In the genomic region with DNA sequence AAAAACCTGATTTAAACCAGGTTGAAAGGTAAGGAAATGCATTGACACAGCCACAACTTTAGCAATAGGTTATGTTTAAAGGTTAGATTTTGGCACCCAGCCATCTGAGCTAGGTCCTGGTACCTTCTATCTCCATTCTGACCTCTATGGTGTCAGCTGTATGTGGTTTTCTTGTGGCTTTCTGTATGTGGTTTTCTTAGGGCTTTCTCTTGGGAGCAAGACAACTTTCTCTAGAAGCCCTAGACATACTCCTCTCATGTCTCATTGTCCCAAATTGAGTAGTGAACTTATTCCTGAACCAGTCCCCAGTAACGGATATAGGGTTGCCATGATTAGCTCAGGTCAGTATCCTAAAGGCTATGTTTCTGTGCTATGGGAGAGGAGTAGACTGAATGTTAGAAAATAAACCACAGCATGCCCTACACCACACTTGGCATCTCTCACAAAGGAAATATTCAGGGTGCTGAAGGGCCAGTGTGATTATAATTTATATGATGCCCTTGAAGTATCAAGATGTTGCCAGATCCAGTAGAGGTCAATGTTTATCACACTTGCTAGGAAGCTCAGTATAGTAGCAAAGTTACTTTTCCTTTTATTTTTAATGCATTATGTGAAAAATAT, we compare ENCODE assay signal across 11 cellular contexts.
DNase-seq lines count a peak whose midpoint lies in the region; ATAC-seq and TF ChIP-seq lines count a peak whose summit lies in the region.
"Had no signal": no experiment of that assay in that cellular context is flagged by ENCODE, and none has a peak within 500 bp of the region (broad histone marks: within the 10 kb centered on the region; RNA-seq: fewer than 3 reads in every experiment).

No MANE protein-coding gene starts in this region.

- H3K27me3 ChIP-seq in gastrocnemius medialis (no peaks in the 10 kb centered on the region), upper lobe of left lung (no peaks in the 10 kb centered on the region)

- 47 to 73% methylated on average over 1 of the region's 1 CpG for WGBS in upper lobe of left lung, 2 donors

- H3K4me1 ChIP-seq in gastrocnemius medialis (peaks cover 0 to 9% of the 10 kb centered on the region in 2 donors), upper lobe of left lung (no peaks in the 10 kb centered on the region)

- DNase-seq in OCI-M1 (lab: John Stamatoyannopoulos, UW) (peak; percentile 88), gastrocnemius medialis (no peak), DMS153 (lab: John Stamatoyannopoulos, UW) (no peak), left lobe of liver (ENCODE audit: low spot score) (no peak), upper lobe of left lung (no peak)
- DNase-seq: activated CD8-positive, alpha-beta memory T cell treated with anti-CD3 and anti-CD28 coated beads, Interleukin-2, amount 10 ng/mL, durations not matched to agents 7 days and 5 days; hypothalamus; NCI-H146; SHP77 treated with DMSO at 0.1 percent for 48 hours had no signal

- no peak overlapping the region for H3K27ac ChIP-seq in gastrocnemius medialis
- no peak overlapping the region for H3K27ac ChIP-seq in upper lobe of left lung

- TF ChIP-seq CTCF in gastrocnemius medialis (IDR thresholded peaks at IDR 0.05 in 4 of 5, conservative IDR thresholded peaks at IDR 0.05 in 1 of 5), result no peak
- no peak for TF ChIP-seq CTCF in upper lobe of left lung (IDR thresholded peaks at IDR 0.05)

- TF ChIP-seq POLR2A in gastrocnemius medialis (IDR thresholded peaks at IDR 0.05), result no peak
- TF ChIP-seq POLR2A in upper lobe of left lung (IDR thresholded peaks at IDR 0.05), result no peak

- in situ Hi-C loops in gastrocnemius medialis (cut with MboI; ENCODE audit: low sequenced_read_pairs in 4 of 4), result no loop called here

- ATAC-seq in GM19023 (IDR thresholded peaks at IDR 0.05; ENCODE audit: unreplicated experiment) (peak; percentile 64), HG02798 (IDR thresholded peaks at IDR 0.05; ENCODE audit: poor library complexity, unreplicated experiment) (peak; percentile 66), gastrocnemius medialis (peak; percentile 20 to 49), left lobe of liver (no peak), upper lobe of left lung (ENCODE audit: low FRiP score in 2 of 2) (no peak)
- ATAC-seq: activated CD8-positive, alpha-beta memory T cell treated with anti-CD3 and anti-CD28 coated beads, Interleukin-2, amount 10 ng/mL, durations not matched to agents 7 days and 5 days had no signal

- TF ChIP-seq EP300 in upper lobe of left lung (IDR thresholded peaks at IDR 0.05), result no peak

- H3K36me3 ChIP-seq in gastrocnemius medialis, result no peaks in the 10 kb centered on the region
- H3K36me3 ChIP-seq in upper lobe of left lung, result no peaks in the 10 kb centered on the region

- H3K9me3 ChIP-seq in gastrocnemius medialis (no peaks in the 10 kb centered on the region), upper lobe of left lung (no peaks in the 10 kb centered on the region)

- H3K4me3 ChIP-seq in gastrocnemius medialis, result no peak overlapping the region
- no peak overlapping the region for H3K4me3 ChIP-seq in upper lobe of left lung

- intact Hi-C loops in gastrocnemius medialis (cut with DNase I; ENCODE audit: low total_unique reads), result no loop called here

Comparison
In these comparisons a context has a peak if more than half of its experiments do, and no peak if none do; other contexts are left out.
1. ATAC-seq: peak in GM19023 (single experiment), HG02798 (single experiment) and gastrocnemius medialis (2 of 2); none in left lobe of liver (single experiment) and upper lobe of left lung (0 of 2).